In genomic region chr1:8061673-8062386, GRCh38 we compare ENCODE assay signal across 11 cellular contexts. TPM values are rescaled to one million over a fixed set of nuclear protein-coding genes. Genes with fewer than 3 reads are reported as not detected.
DNase-seq lines count a peak whose midpoint lies in the region; ATAC-seq and TF ChIP-seq lines count a peak whose summit lies in the region.
"Had no signal": no experiment of that assay in that cellular context is flagged by ENCODE, and none has a peak within 500 bp of the region (broad histone marks: within the 10 kb centered on the region; RNA-seq: fewer than 3 reads in every experiment).

No MANE protein-coding gene starts in this region.

- H2AK5ac ChIP-seq in mesenchymal stem cell (ENCODE audit: low read length, severe bottlenecking) = peak overlapping the region; percentile 21

- WGBS in mesenchymal stem cell = 68% methylated on average over 10 of the region's 11 CpGs

- ATAC-seq in upper lobe of right lung = no peak

- H2BK15ac ChIP-seq in mesenchymal stem cell (ENCODE audit: low read depth, poor library complexity, severe bottlenecking) = peak overlapping the region; percentile 6

- H3K27ac Mint-ChIP-seq in endothelial cell (ENCODE audit: unreplicated experiment) = no peak overlapping the region

- DNase-seq in OCI-M1 (lab: John Stamatoyannopoulos, UW) (peak; percentile 10), choroid plexus epithelial cell (ENCODE audit: low read depth) (peak; percentile 51), mesenchymal stem cell (peak; percentile 71), upper lobe of right lung (no peak), endothelial cell (ENCODE audit: low spot score) (no peak), DMS 273 treated with DMSO at 0.1 percent for 48 hours (lab: John Stamatoyannopoulos, UW) (no peak), SKM-1 (lab: John Stamatoyannopoulos, UW; ENCODE audit: unreplicated experiment) (no peak)
- DNase-seq: activated CD4-positive, alpha-beta T cell treated with anti-CD3 and anti-CD28 coated beads for 1 hour; activated naive CD4-positive, alpha-beta T cell treated with Interleukin-2 at 50 U/mL for 16 hours; foreskin melanocyte; NCI-H2029 treated with DMSO at 0.1 percent for 48 hours had no signal

- peak overlapping the region; percentile 71 for H2BK120ac ChIP-seq in mesenchymal stem cell (ENCODE audit: low read depth, low read length)

- H3K23ac ChIP-seq in mesenchymal stem cell (ENCODE audit: low read length in 2 of 2) = no peak overlapping the region

- no peak overlapping the region for H3K14ac ChIP-seq in mesenchymal stem cell (ENCODE audit: low read length in 2 of 2)

- no peaks in the 10 kb centered on the region for H3K9me3 Mint-ChIP-seq in endothelial cell (ENCODE audit: unreplicated experiment)

- peak; percentile 15 for TF ChIP-seq CTCF in choroid plexus epithelial cell (conservative IDR thresholded peaks at IDR 0.05; ENCODE audit: low read depth, low read length)
- no peak for TF ChIP-seq CTCF in upper lobe of right lung (IDR thresholded peaks at IDR 0.05)
- no peak for TF ChIP-seq CTCF in endothelial cell (IDR thresholded peaks at IDR 0.05; ENCODE audit: unreplicated experiment)

- no peaks in the 10 kb centered on the region for H3K27me3 ChIP-seq in mesenchymal stem cell (ENCODE audit: control insufficient read depth in 1 of 2, insufficient read depth in 1 of 2, low read length in 2 of 2)
- H3K27me3 ChIP-seq in upper lobe of right lung = no peaks in the 10 kb centered on the region

- H4K91ac ChIP-seq in mesenchymal stem cell (ENCODE audit: low read length) = peak overlapping the region; percentile 81

- H3K4me3 ChIP-seq in choroid plexus epithelial cell (ENCODE audit: low read depth, low read length) (no peak overlapping the region), mesenchymal stem cell (ENCODE audit: insufficient read depth in 1 of 2, low read depth in 1 of 2, low read length in 2 of 2) (peak overlapping the region in 1 of 2 experiments; percentile 38), upper lobe of right lung (no peak overlapping the region)

- peak overlapping the region; percentile 41 for H3K9ac ChIP-seq in mesenchymal stem cell (ENCODE audit: low read length)

- H3K18ac ChIP-seq in mesenchymal stem cell (ENCODE audit: low read depth in 1 of 2, low read length in 2 of 2) = peak overlapping the region; percentile 90 to 96

- H4K8ac ChIP-seq in mesenchymal stem cell (ENCODE audit: low read length) = peak overlapping the region; percentile 81

- no peaks in the 10 kb centered on the region for H3K4me1 Mint-ChIP-seq in endothelial cell (ENCODE audit: unreplicated experiment)

- intact Hi-C loops in upper lobe of right lung (cut with DNase I) = no loop called here

- H2AFZ ChIP-seq in mesenchymal stem cell (ENCODE audit: low read depth, low read length) = no peak overlapping the region

- no peak overlapping the region for H2BK5ac ChIP-seq in mesenchymal stem cell (ENCODE audit: low read depth, low read length, poor library complexity, severe bottlenecking)

- no peak overlapping the region for H3K4me3 Mint-ChIP-seq in endothelial cell (ENCODE audit: unreplicated experiment)

- H3K27ac ChIP-seq in mesenchymal stem cell (ENCODE audit: low read length, poor library complexity, severe bottlenecking) = peak overlapping the region; percentile 69
- peak overlapping the region; percentile 80 for H3K27ac ChIP-seq in upper lobe of right lung

- H3K27me3 Mint-ChIP-seq in endothelial cell (ENCODE audit: unreplicated experiment) = no peaks in the 10 kb centered on the region

- H3K4me1 ChIP-seq in mesenchymal stem cell (ENCODE audit: control insufficient read depth, insufficient read depth, low read depth, low read length) (peaks cover 3% of the 10 kb centered on the region), upper lobe of right lung (peaks cover 4% of the 10 kb centered on the region)

- H2BK12ac ChIP-seq in mesenchymal stem cell (ENCODE audit: low read length in 2 of 2) = peak overlapping the region; percentile 79 to 99

- no peaks in the 10 kb centered on the region for H3K9me3 ChIP-seq in mesenchymal stem cell (ENCODE audit: control insufficient read depth, low read length)
- no peaks in the 10 kb centered on the region for H3K9me3 ChIP-seq in upper lobe of right lung

- no peaks in the 10 kb centered on the region for H3K36me3 Mint-ChIP-seq in endothelial cell (ENCODE audit: low read depth, unreplicated experiment)

- no peaks in the 10 kb centered on the region for H3K36me3 ChIP-seq in mesenchymal stem cell (ENCODE audit: control insufficient read depth in 1 of 2, insufficient read depth in 2 of 2, low read depth in 1 of 2, low read length in 2 of 2)
- H3K36me3 ChIP-seq in upper lobe of right lung = no peaks in the 10 kb centered on the region

- H3K79me1 ChIP-seq in mesenchymal stem cell (replicated peaks; ENCODE audit: low read length, poor library complexity, severe bottlenecking) = no peaks in the 10 kb centered on the region

- H3K4me2 ChIP-seq in mesenchymal stem cell (ENCODE audit: low read length, poor library complexity, severe bottlenecking) = no peak overlapping the region

- peak overlapping the region; percentile 66 to 73 for H3K4ac ChIP-seq in mesenchymal stem cell (ENCODE audit: low read depth in 1 of 2, low read length in 2 of 2)

RNA-seq across cellular contexts. Expression of gene ERRFI1, which starts 35.7 kb away (rescaled TPM):
- 109 TPM for polyA plus RNA-seq in mesenchymal stem cell (2013, experiment 1 of 2)
- 106 TPM for polyA plus RNA-seq in mesenchymal stem cell (2013, experiment 2 of 2)
- total RNA-seq in upper lobe of right lung (92.8 TPM), endothelial cell (ENCODE audit: unreplicated experiment) (16.5 TPM)

Comparison
In these comparisons a context has a peak if more than half of its experiments do, and no peak if none do; other contexts are left out.
1. DNase-seq: peak in OCI-M1 (single experiment), choroid plexus epithelial cell (single experiment) and mesenchymal stem cell (single experiment); none in upper lobe of right lung (single experiment), endothelial cell (single experiment), DMS 273 treated with DMSO at 0.1 percent for 48 hours (single experiment) and SKM-1 (single experiment).